ENCODE assay signal across 1 cellular context in the genomic region with DNA sequence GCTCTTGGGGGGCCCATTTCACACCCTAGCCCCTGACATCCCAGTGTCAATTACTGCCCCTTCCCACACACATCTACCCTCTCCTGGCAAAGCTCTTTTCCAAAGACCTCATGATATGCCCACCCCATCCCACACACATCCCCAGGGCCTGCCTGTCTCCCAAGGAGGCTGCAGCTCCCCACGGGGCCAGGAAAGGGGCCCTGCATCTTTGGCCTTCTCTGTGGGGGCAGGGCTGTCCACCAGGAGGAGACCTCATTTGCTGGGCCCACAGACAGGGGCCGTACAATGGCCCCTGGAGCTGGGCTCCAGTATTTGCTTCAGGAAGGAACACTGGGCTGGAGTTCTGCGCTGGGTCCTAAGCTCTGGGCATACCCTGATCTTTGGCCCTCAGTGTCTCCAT.
TF ChIP-seq lines count a peak whose summit lies in the region.

No MANE protein-coding gene starts in this region.

TF ChIP-seq in H1, 55 proteins besides CTCF, POLR2A, EP300 and RAD21:
- TF ChIP-seq TEAD4 (IDR thresholded peaks at IDR 0.05; ENCODE audit: low read depth, low read length) (no peak), SP2 (IDR thresholded peaks at IDR 0.05; ENCODE audit: low read length) (no peak), YY1 (IDR thresholded peaks at IDR 0.05; ENCODE audit: low read depth, low read length) (no peak), POU5F1 (IDR thresholded peaks at IDR 0.05; ENCODE audit: low read depth, low read length) (no peak), SAP30 (IDR thresholded peaks at IDR 0.05; ENCODE audit: insufficient read depth, insufficient replicate concordance, low read length) (no peak), BCL11A (IDR thresholded peaks at IDR 0.05; ENCODE audit: low read depth in 2 of 2, low read length in 2 of 2) (no peak)
